Comparison of ENCODE assay signal across 2 cellular contexts in genomic region chr13:52079891-52080290, GRCh38. TPM values are rescaled to one million over a fixed set of nuclear protein-coding genes. Genes with fewer than 3 reads are reported as not detected.
"Had no signal": no experiment of that assay in that cellular context is flagged by ENCODE, and none has a peak within 500 bp of the region (broad histone marks: within the 10 kb centered on the region; RNA-seq: fewer than 3 reads in every experiment).

No MANE protein-coding gene starts in this region.

RNA-seq across cellular contexts. Expression of gene NEK5, which starts 49.0 kb away (rescaled TPM):
- total RNA-seq: epithelial cell of proximal tubule, foreskin keratinocyte had no signal
